Comparison of ENCODE assay signal across 9 cellular contexts in genomic region chr11:65915101-65915820, GRCh38. TPM values are rescaled to one million over a fixed set of nuclear protein-coding genes. Genes with fewer than 3 reads are reported as not detected.
DNase-seq lines count a peak whose midpoint lies in the region; ATAC-seq and TF ChIP-seq lines count a peak whose summit lies in the region.
"Had no signal": no experiment of that assay in that cellular context is flagged by ENCODE, and none has a peak within 500 bp of the region (broad histone marks: within the 10 kb centered on the region; RNA-seq: fewer than 3 reads in every experiment).

No MANE protein-coding gene starts in this region.

- TF ChIP-seq CTCF in RWPE1 (conservative IDR thresholded peaks at IDR 0.05; ENCODE audit: low read depth) (no peak), fibroblast of mammary gland (conservative IDR thresholded peaks at IDR 0.05; ENCODE audit: control insufficient read depth, insufficient read depth, low read depth, low read length) (no peak), smooth muscle cell (IDR thresholded peaks at IDR 0.05; ENCODE audit: borderline replicate concordance, insufficient read depth, poor library complexity, severe bottlenecking) (no peak)

- peak overlapping the region; percentile 81 for H3K9ac ChIP-seq in GM23248
- peak overlapping the region; percentile 46 for H3K9ac ChIP-seq in smooth muscle cell (ENCODE audit: low read depth)

- H3K4me1 ChIP-seq in GM23248 (ENCODE audit: insufficient read depth), result peaks cover 70% of the 10 kb centered on the region
- H3K4me1 ChIP-seq in smooth muscle cell (ENCODE audit: low read depth), result peaks cover 17% of the 10 kb centered on the region

- no peak for ATAC-seq in activated naive CD4-positive, alpha-beta T cell treated with anti-CD3 and anti-CD28 coated beads, Interleukin-2, amount 50 U/mL, for 72 hours
- ATAC-seq in HG03045 (IDR thresholded peaks at IDR 0.05; ENCODE audit: unreplicated experiment) (no peak), HG02610 (IDR thresholded peaks at IDR 0.05; ENCODE audit: unreplicated experiment) (no peak)
- ATAC-seq: activated T-cell treated with anti-CD3 and anti-CD28 coated beads, Interleukin-2, amount 50 U/mL, for 72 hours had no signal

- H3K4me2 ChIP-seq in GM23248 (ENCODE audit: unreplicated experiment) (peak overlapping the region; percentile 76), smooth muscle cell (peak overlapping the region; percentile 38)

- H2AFZ ChIP-seq in GM23248 (no peak overlapping the region), smooth muscle cell (ENCODE audit: low read depth) (no peak overlapping the region)

- peaks cover 0 to 11% of the 10 kb centered on the region in 2 donors for H3K36me3 Mint-ChIP-seq in activated naive CD4-positive, alpha-beta T cell treated with anti-CD3 and anti-CD28 coated beads, Interleukin-2, amount 50 U/mL, for 72 hours

- no peaks in the 10 kb centered on the region for H3K9me2 ChIP-seq in GM23248 (ENCODE audit: insufficient read depth)

- CTCF ChIA-PET in RWPE1 (lab: Yijun Ruan, JAX), result interaction anchor here (0.7 to 1.1 kb wide), 3 partner anchors 10 to 244 kb away, joined by 3 to 4 read pairs (median 3); no protein-coding TSS in a partner anchor

- peak overlapping the region; percentile 99 for H3K27ac ChIP-seq in GM23248
- H3K27ac ChIP-seq in RWPE1, result peak overlapping the region; percentile 93
- H3K27ac ChIP-seq in smooth muscle cell (ENCODE audit: low read depth), result peak overlapping the region; percentile 97

- H3F3A ChIP-seq in GM23248 (ENCODE audit: insufficient read depth) (peaks cover 65% of the 10 kb centered on the region), smooth muscle cell (ENCODE audit: low read depth) (peaks cover 26% of the 10 kb centered on the region)

- H3K27me3 ChIP-seq in GM23248 (replicated peaks; ENCODE audit: insufficient read depth), result no peaks in the 10 kb centered on the region
- no peaks in the 10 kb centered on the region for H3K27me3 ChIP-seq in smooth muscle cell (ENCODE audit: low read depth)

- 22 to 29% methylated on average over 9 to 10 of the region's 10 CpGs for WGBS in GM23248 (ENCODE audit: low coverage in 1 of 2, low lambda C conversion rate in 2 of 2, missing lambda C conversion rate in 2 of 2), 2 experiments
- 70% methylated on average over 10 of the region's 10 CpGs for WGBS in smooth muscle cell (ENCODE audit: low lambda C conversion rate)

- H3K27ac Mint-ChIP-seq in activated naive CD4-positive, alpha-beta T cell treated with anti-CD3 and anti-CD28 coated beads, Interleukin-2, amount 50 U/mL, for 72 hours, result peak overlapping the region in 1 of 2 donors; percentile 10
- H3K27ac Mint-ChIP-seq: activated T-cell treated with anti-CD3 and anti-CD28 coated beads, Interleukin-2, amount 50 U/mL, for 72 hours had no signal

- H3K9me3 Mint-ChIP-seq in activated naive CD4-positive, alpha-beta T cell treated with anti-CD3 and anti-CD28 coated beads, Interleukin-2, amount 50 U/mL, for 72 hours, result no peaks in the 10 kb centered on the region
- H3K9me3 Mint-ChIP-seq: activated T-cell treated with anti-CD3 and anti-CD28 coated beads, Interleukin-2, amount 50 U/mL, for 72 hours had no signal

- in situ Hi-C loops in GM23248 (cut with MboI), result no loop called here

- H3K9me3 ChIP-seq in GM23248 (ENCODE audit: low read depth), result no peaks in the 10 kb centered on the region
- H3K9me3 ChIP-seq in smooth muscle cell (replicated peaks; ENCODE audit: low read depth), result no peaks in the 10 kb centered on the region

- POLR2A ChIA-PET in RWPE1 (lab: Yijun Ruan, JAX; ENCODE audit: low non-redundant PET), result interaction anchor here (0.8 to 1.5 kb wide), 4 partner anchors 15 to 54 kb away, joined by 3 to 5 read pairs (median 4); partner anchors contain the start of gene CCDC85B

- H3K79me2 ChIP-seq in GM23248 (ENCODE audit: insufficient read depth) (peaks cover 39% of the 10 kb centered on the region), smooth muscle cell (ENCODE audit: low read depth) (peaks cover 32% of the 10 kb centered on the region)

- H3K4me3 ChIP-seq in GM23248 (peak overlapping the region; percentile 83), fibroblast of mammary gland (ENCODE audit: control insufficient read depth, low read depth, low read length) (peak overlapping the region; percentile 17), smooth muscle cell (no peak overlapping the region)

- H4K20me1 ChIP-seq in GM23248 (ENCODE audit: insufficient read depth) (no peaks in the 10 kb centered on the region), smooth muscle cell (ENCODE audit: low read depth) (peaks cover 3% of the 10 kb centered on the region)

- DNase-seq in GM23248 (peak; percentile 55), RWPE1 (ENCODE audit: low spot score) (no peak), fibroblast of mammary gland (ENCODE audit: low read depth) (no peak), smooth muscle cell (lab: John Stamatoyannopoulos, UW; ENCODE audit: unreplicated experiment) (no peak), NCI-H1436 (lab: John Stamatoyannopoulos, UW) (no peak)
- DNase-seq in activated naive CD4-positive, alpha-beta T cell treated with anti-CD3 and anti-CD28 coated beads, Interleukin-2, amount 50 U/mL, for 72 hours (ENCODE audit: low spot score in 2 of 2), result no peak
- DNase-seq: activated T-cell treated with anti-CD3 and anti-CD28 coated beads, Interleukin-2, amount 50 U/mL, for 72 hours had no signal

- H3K36me3 ChIP-seq in GM23248 (ENCODE audit: low read depth), result no peaks in the 10 kb centered on the region
- no peaks in the 10 kb centered on the region for H3K36me3 ChIP-seq in smooth muscle cell (ENCODE audit: low read depth)

RNA-seq across cellular contexts. Expression of gene C11orf68, which starts 3.6 kb away (rescaled TPM):
- 46.2 and 50.5 TPM in 2 replicates for total RNA-seq in GM23248 (2014; rRNA removed; shearing (Covaris generic))
- polyA plus RNA-seq in GM23248 (2016; fragmentation: Nextera tagmentation; extraction: Ambion mirVana) (91.5 and 94.4 TPM in 2 replicates), smooth muscle cell (90.8 and 99.5 TPM in 2 replicates)
- total RNA-seq in smooth muscle cell, result 32.0 and 41.2 TPM in 2 replicates
- total RNA-seq in activated naive CD4-positive, alpha-beta T cell treated with anti-CD3 and anti-CD28 coated beads, Interleukin-2, amount 50 U/mL, for 72 hours, result 10 to 100 TPM; 17.6 to 28.6 TPM

RNA-seq across cellular contexts. Expression of gene DRAP1, which starts 4.0 kb away (rescaled TPM):
- total RNA-seq in GM23248 (2014; rRNA removed; shearing (Covaris generic)), result 223 and 307 TPM in 2 replicates
- polyA plus RNA-seq in GM23248 (2016; fragmentation: Nextera tagmentation; extraction: Ambion mirVana) (517 and 533 TPM in 2 replicates), smooth muscle cell (276 and 278 TPM in 2 replicates)
- 73.9 and 79.3 TPM in 2 replicates for total RNA-seq in smooth muscle cell
- total RNA-seq in activated naive CD4-positive, alpha-beta T cell treated with anti-CD3 and anti-CD28 coated beads, Interleukin-2, amount 50 U/mL, for 72 hours, result 100 to 1,000 TPM; 110 to 167 TPM

RNA-seq across cellular contexts. Expression of gene FOSL1, which starts 15.1 kb away (rescaled TPM):
- 80.6 and 88.9 TPM in 2 replicates for total RNA-seq in GM23248 (2014; rRNA removed; shearing (Covaris generic))
- polyA plus RNA-seq in GM23248 (2016; fragmentation: Nextera tagmentation; extraction: Ambion mirVana) (104 and 105 TPM in 2 replicates), smooth muscle cell (26.1 and 49.8 TPM in 2 replicates)
- 12.5 and 15.8 TPM in 2 replicates for total RNA-seq in smooth muscle cell
- total RNA-seq in activated naive CD4-positive, alpha-beta T cell treated with anti-CD3 and anti-CD28 coated beads, Interleukin-2, amount 50 U/mL, for 72 hours, result 1 to 10 TPM; 7.4 to 9.5 TPM

RNA-seq across cellular contexts. Expression of gene CCDC85B, which starts 24.8 kb away (rescaled TPM):
- 95.1 and 143 TPM in 2 replicates for total RNA-seq in GM23248 (2014; rRNA removed; shearing (Covaris generic))
- polyA plus RNA-seq in GM23248 (2016; fragmentation: Nextera tagmentation; extraction: Ambion mirVana), result 116 and 118 TPM in 2 replicates
- 15.7 and 19.5 TPM in 2 replicates for total RNA-seq in smooth muscle cell
- polyA plus RNA-seq in smooth muscle cell, result 55.7 and 80.4 TPM in 2 replicates
- total RNA-seq in activated naive CD4-positive, alpha-beta T cell treated with anti-CD3 and anti-CD28 coated beads, Interleukin-2, amount 50 U/mL, for 72 hours, result 10 to 100 TPM; 29.4 to 37.2 TPM

RNA-seq across cellular contexts. Expression of gene FIBP, which starts 27.0 kb away (rescaled TPM):
- 201 and 220 TPM in 2 replicates for total RNA-seq in GM23248 (2014; rRNA removed; shearing (Covaris generic))
- 200 and 203 TPM in 2 replicates for polyA plus RNA-seq in GM23248 (2016; fragmentation: Nextera tagmentation; extraction: Ambion mirVana)
- total RNA-seq in smooth muscle cell, result 109 and 118 TPM in 2 replicates
- polyA plus RNA-seq in smooth muscle cell, result 111 and 114 TPM in 2 replicates
- total RNA-seq in activated naive CD4-positive, alpha-beta T cell treated with anti-CD3 and anti-CD28 coated beads, Interleukin-2, amount 50 U/mL, for 72 hours, result 100 to 1,000 TPM in 1 of 2 donors, 10 to 100 TPM in 1; 69.4 to 101 TPM
